Comparison of ENCODE assay signal across 9 cellular contexts in the genomic region with DNA sequence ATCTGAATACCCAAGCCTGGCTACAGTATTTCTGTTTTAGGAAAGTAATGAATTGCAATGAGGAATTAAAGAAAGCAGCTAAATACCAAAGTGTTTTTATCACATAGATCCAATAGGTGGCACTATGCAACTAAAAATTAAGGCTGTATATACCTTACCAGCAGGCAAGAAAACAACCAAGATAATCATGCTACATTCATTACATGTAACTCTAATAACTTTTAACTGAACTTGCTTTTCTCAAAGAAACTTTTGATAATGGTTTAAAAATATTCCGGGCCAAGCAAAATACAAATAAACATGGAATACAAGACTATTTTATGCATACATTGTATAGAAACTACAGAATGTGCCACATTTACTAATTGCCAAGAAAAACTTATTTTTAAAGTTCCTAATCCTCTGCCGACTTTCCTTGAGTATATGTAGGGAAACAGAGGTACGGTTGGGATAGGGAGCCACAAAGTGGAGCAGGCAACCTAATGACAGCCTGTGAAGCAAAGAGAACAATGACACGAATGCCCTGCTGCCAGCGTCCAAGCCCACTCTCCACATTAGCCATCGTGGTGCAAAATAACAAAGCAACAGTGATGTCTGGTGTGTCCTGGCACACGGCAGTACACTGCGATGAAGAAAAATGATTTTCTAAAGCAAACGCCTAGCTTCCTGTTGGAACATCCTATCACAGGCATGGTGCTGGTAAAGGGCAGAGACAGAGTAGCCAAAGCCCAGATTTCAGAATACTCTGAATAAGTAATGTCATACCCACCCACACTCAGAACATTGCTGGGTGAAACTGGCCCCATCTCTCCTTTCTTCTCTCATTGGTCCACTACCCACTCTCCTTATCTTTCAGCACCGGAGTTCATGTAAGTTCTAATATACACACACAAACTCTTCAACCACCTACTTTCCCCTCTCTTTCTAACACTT.
DNase-seq lines count a peak whose midpoint lies in the region; ATAC-seq and TF ChIP-seq lines count a peak whose summit lies in the region.
"Had no signal": no experiment of that assay in that cellular context is flagged by ENCODE, and none has a peak within 500 bp of the region (broad histone marks: within the 10 kb centered on the region; RNA-seq: fewer than 3 reads in every experiment).

No MANE protein-coding gene starts in this region.

- no peaks in the 10 kb centered on the region for H3K36me3 ChIP-seq in Caco-2 (ENCODE audit: control insufficient read depth, insufficient read depth, low read length)
- H3K36me3 ChIP-seq in esophagus (ENCODE audit: control insufficient read depth in 2 of 2, insufficient read depth in 2 of 2, low read length in 1 of 2) = no peaks in the 10 kb centered on the region

- H3K4me3 Mint-ChIP-seq in Caco-2 (ENCODE audit: unreplicated experiment) = no peak overlapping the region
- H3K4me3 Mint-ChIP-seq in naive thymus-derived CD8-positive, alpha-beta T cell = no peak overlapping the region

- TF ChIP-seq CTCF in Caco-2 (IDR thresholded peaks at IDR 0.05; ENCODE audit: insufficient read depth in 1 of 2, low read depth in 1 of 2, low read length in 1 of 2, severe bottlenecking in 1 of 2, unreplicated experiment in 1 of 2) (peak; percentile 22 to 40), RWPE1 (conservative IDR thresholded peaks at IDR 0.05; ENCODE audit: low read depth) (peak; percentile 70; the same call in 1 of the 2 replicates)

- H3K27me3 ChIP-seq in Caco-2 (replicated peaks; ENCODE audit: control insufficient read depth, insufficient read depth, low read length) (no peaks in the 10 kb centered on the region), esophagus (ENCODE audit: control insufficient read depth in 1 of 2, insufficient read depth in 2 of 2, low read length in 2 of 2) (no peaks in the 10 kb centered on the region)
- H3K27me3 ChIP-seq: SJSA1 had no signal

- no peaks in the 10 kb centered on the region for H3K27me3 Mint-ChIP-seq in Caco-2 (ENCODE audit: insufficient read depth, unreplicated experiment)
- H3K27me3 Mint-ChIP-seq in naive thymus-derived CD8-positive, alpha-beta T cell = no peaks in the 10 kb centered on the region

- no TSS peak for BruUV-seq in Caco-2 (replicated peaks; lab: Mats Ljungman, UMichigan)

- no peaks in the 10 kb centered on the region for H3K4me1 Mint-ChIP-seq in Caco-2 (ENCODE audit: low read depth, unreplicated experiment)
- H3K4me1 Mint-ChIP-seq in naive thymus-derived CD8-positive, alpha-beta T cell = no peaks in the 10 kb centered on the region

- DNase-seq in Caco-2 (peak in 1 of 2 experiments; percentile 20), HT1080 (ENCODE audit: low read depth) (peak; percentile 53), RWPE1 (ENCODE audit: low spot score) (peak; percentile 60), T1000 (lab: John Stamatoyannopoulos, UW) (no peak)
- peak in 3 of 10 donors; percentile 40 to 52 (median 50) for DNase-seq in naive thymus-derived CD8-positive, alpha-beta T cell
- no peak for DNase-seq in stimulated activated CD4-positive, alpha-beta T cell treated with anti-CD3 and anti-CD28 coated beads, Interleukin-4, amount 100 ng/mL, for 4 hours

- 37 to 40% methylated on average over 10 of the region's 10 CpGs for WGBS in esophagus, 2 donors

- no peaks in the 10 kb centered on the region for H3K9me3 Mint-ChIP-seq in Caco-2 (ENCODE audit: unreplicated experiment)
- no peaks in the 10 kb centered on the region for H3K9me3 Mint-ChIP-seq in naive thymus-derived CD8-positive, alpha-beta T cell

- POLR2A ChIA-PET in Caco-2 (lab: Charles Lee) = no interaction called here
- POLR2A ChIA-PET in RWPE1 (lab: Yijun Ruan, JAX; ENCODE audit: low non-redundant PET) = no interaction called here
- POLR2A ChIA-PET in naive thymus-derived CD8-positive, alpha-beta T cell (lab: Charles Lee) = no interaction called here

- H3K27ac ChIP-seq in RWPE1 = no peak overlapping the region
- H3K27ac ChIP-seq in esophagus (ENCODE audit: low read depth in 2 of 2, low read length in 1 of 2) = peak overlapping the region; percentile 2 to 64
- H3K27ac ChIP-seq: SJSA1 had no signal

- H3K27ac Mint-ChIP-seq in Caco-2 (ENCODE audit: unreplicated experiment) = no peak overlapping the region
- no peak overlapping the region for H3K27ac Mint-ChIP-seq in naive thymus-derived CD8-positive, alpha-beta T cell

- peak; percentile 71 for ATAC-seq in GM19328 (IDR thresholded peaks at IDR 0.05; ENCODE audit: unreplicated experiment)
- ATAC-seq in naive thymus-derived CD8-positive, alpha-beta T cell = peak; percentile 68 to 70

- peaks cover 15% of the 10 kb centered on the region for H3K36me3 Mint-ChIP-seq in Caco-2 (ENCODE audit: insufficient read depth, unreplicated experiment)
- peaks cover 0 to 15% (median 1%) of the 10 kb centered on the region in 3 donors for H3K36me3 Mint-ChIP-seq in naive thymus-derived CD8-positive, alpha-beta T cell

- H3K4me3 ChIP-seq in Caco-2 (ENCODE audit: low read depth, low read length) (no peak overlapping the region), esophagus (ENCODE audit: low read depth in 1 of 2, low read length in 2 of 2) (no peak overlapping the region)
- H3K4me3 ChIP-seq: SJSA1 had no signal

- H3K4me1 ChIP-seq in Caco-2 (no peaks in the 10 kb centered on the region), esophagus (ENCODE audit: control insufficient read depth in 2 of 2, insufficient read depth in 2 of 2, low read length in 1 of 2) (no peaks in the 10 kb centered on the region)

- no peaks in the 10 kb centered on the region for H3K9me3 ChIP-seq in Caco-2
- no peaks in the 10 kb centered on the region for H3K9me3 ChIP-seq in esophagus (ENCODE audit: control insufficient read depth in 2 of 2, insufficient read depth in 1 of 2, low read depth in 1 of 2, low read length in 1 of 2)
- H3K9me3 ChIP-seq: SJSA1 had no signal

- intact Hi-C loops in Caco-2 (cut with micrococcal nuclease; ENCODE audit: unreplicated experiment) = loop anchor here (1.0 kb wide), 3 partner anchors 93 to 197 kb away; no protein-coding TSS in a partner anchor

- CTCF ChIA-PET in Caco-2 (lab: Charles Lee) = interaction anchor here (0.6 to 1.0 kb wide), 5 partner anchors 93 to 420 kb away, joined by 3 to 9 read pairs (median 6); a partner anchor contains a TSS
- CTCF ChIA-PET in RWPE1 (lab: Yijun Ruan, JAX) = interaction anchor here (0.5 to 1.5 kb wide), 12 partner anchors 13 to 965 kb away, joined by 3 to 7 read pairs (median 4); a partner anchor contains a TSS

Comparison
In these comparisons a context has a peak if more than half of its experiments do, and no peak if none do; other contexts are left out.
1. DNase-seq: peak in HT1080 (single experiment) and RWPE1 (single experiment); none in stimulated activated CD4-positive, alpha-beta T cell treated with anti-CD3 and anti-CD28 coated beads, Interleukin-4, amount 100 ng/mL, for 4 hours (0 of 2) and T1000 (single experiment).